In the genomic region with DNA sequence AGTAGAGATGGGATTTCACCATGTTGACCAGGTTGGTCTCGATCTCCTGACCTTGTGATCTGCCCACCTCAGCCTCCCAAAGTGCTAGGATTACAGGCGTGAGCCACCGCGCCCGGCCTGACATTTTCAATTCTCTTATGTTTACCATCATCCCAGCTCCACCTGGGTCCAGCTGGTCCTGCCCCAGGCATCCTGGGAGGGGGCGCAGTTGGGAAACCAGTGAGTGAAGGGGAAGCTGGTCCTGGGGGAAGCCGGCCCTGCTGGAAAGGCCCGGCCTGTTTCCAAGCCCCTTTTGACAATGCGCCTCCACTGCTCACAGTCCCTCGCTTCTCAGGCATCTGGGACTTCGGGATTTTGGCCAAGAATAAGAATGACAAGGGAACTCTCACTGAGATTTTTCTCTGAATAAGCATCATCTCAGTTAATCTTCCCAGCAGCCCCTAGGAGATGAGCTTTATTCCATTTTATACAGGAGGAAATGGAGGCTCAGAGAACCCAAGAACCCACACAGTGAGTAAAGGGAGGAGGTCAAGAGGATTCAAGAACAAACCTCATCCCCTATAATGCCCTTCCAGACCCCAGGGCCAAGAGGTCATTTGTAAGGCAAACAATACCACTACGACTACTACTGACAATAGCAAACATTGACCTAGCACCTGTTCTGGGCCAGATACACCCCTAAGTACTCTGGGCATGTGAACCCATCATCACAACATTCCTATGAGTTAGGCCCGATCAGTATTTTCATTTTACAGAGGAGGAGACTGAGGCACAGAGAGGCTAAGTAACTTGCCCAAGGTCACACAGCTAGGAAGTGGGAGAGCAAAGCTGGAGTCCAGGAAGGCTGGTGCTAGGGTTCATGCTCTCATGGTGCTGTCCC, we compare ENCODE assay signal across 1 cellular context.
TF ChIP-seq lines count a peak whose summit lies in the region.

No MANE protein-coding gene starts in this region.

TF ChIP-seq in HepG2, 621 proteins besides CTCF, POLR2A, EP300 and RAD21 (continued from another document and continues in another):
- TF ChIP-seq ZNF547 (CRISPR knock-in tag; IDR thresholded peaks at IDR 0.05): 0 out of 2 replicates have a peak, but pooled peaks have one; percentile 10
- no peak for TF ChIP-seq JARID2 (CRISPR knock-in tag; IDR thresholded peaks at IDR 0.05; ENCODE audit: insufficient replicate concordance)
- TF ChIP-seq NR2F6 (IDR thresholded peaks at IDR 0.05): peak; percentile 92
- TF ChIP-seq NR2F6 (CRISPR knock-in tag; IDR thresholded peaks at IDR 0.05): peak; percentile 89
- no peak for TF ChIP-seq SRY (CRISPR knock-in tag; IDR thresholded peaks at IDR 0.05)
- TF ChIP-seq STAT5B (CRISPR knock-in tag; IDR thresholded peaks at IDR 0.05): no peak
- no peak for TF ChIP-seq ZNF790 (CRISPR knock-in tag; IDR thresholded peaks at IDR 0.05; ENCODE audit: borderline replicate concordance)
- TF ChIP-seq NAIF1 (CRISPR knock-in tag; IDR thresholded peaks at IDR 0.05; ENCODE audit: borderline replicate concordance): no peak
- no peak for TF ChIP-seq HMG20B (CRISPR knock-in tag; conservative IDR thresholded peaks at IDR 0.05)
- no peak for TF ChIP-seq ZNF619 (CRISPR knock-in tag; IDR thresholded peaks at IDR 0.05)
- TF ChIP-seq RFX1 (IDR thresholded peaks at IDR 0.05): no peak
- TF ChIP-seq ZNF550 (CRISPR knock-in tag; IDR thresholded peaks at IDR 0.05; ENCODE audit: borderline replicate concordance): no peak
- no peak for TF ChIP-seq SOX6 (IDR thresholded peaks at IDR 0.05)
- peak; percentile 48; the same call in 1 of the 2 replicates for TF ChIP-seq SOX6 (CRISPR knock-in tag; IDR thresholded peaks at IDR 0.05)
- peak; percentile 57; the same call in 1 of the 2 replicates for TF ChIP-seq ZNF460 (CRISPR knock-in tag; IDR thresholded peaks at IDR 0.05; ENCODE audit: borderline replicate concordance)
- TF ChIP-seq, protein P1, sequence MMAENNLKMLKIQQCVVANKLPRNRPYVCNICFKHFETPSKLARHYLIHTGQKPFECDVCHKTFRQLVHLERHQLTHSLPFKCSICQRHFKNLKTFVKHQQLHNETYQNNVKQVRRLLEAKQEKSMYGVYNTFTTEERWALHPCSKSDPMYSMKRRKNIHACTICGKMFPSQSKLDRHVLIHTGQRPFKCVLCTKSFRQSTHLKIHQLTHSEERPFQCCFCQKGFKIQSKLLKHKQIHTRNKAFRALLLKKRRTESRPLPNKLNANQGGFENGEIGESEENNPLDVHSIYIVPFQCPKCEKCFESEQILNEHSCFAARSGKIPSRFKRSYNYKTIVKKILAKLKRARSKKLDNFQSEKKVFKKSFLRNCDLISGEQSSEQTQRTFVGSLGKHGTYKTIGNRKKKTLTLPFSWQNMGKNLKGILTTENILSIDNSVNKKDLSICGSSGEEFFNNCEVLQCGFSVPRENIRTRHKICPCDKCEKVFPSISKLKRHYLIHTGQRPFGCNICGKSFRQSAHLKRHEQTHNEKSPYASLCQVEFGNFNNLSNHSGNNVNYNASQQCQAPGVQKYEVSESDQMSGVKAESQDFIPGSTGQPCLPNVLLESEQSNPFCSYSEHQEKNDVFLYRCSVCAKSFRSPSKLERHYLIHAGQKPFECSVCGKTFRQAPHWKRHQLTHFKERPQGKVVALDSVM (CRISPR knock-in tag; IDR thresholded peaks at IDR 0.05): no peak
- no peak for TF ChIP-seq SNAPC2 (CRISPR knock-in tag; IDR thresholded peaks at IDR 0.05)
- TF ChIP-seq GATA4 (IDR thresholded peaks at IDR 0.05; ENCODE audit: borderline replicate concordance, low read depth): no peak
- no peak for TF ChIP-seq EEA1 (CRISPR knock-in tag; IDR thresholded peaks at IDR 0.05; ENCODE audit: borderline replicate concordance)
- no peak for TF ChIP-seq ZNF569 (CRISPR knock-in tag; IDR thresholded peaks at IDR 0.05; ENCODE audit: borderline replicate concordance)
- TF ChIP-seq, protein P2, sequence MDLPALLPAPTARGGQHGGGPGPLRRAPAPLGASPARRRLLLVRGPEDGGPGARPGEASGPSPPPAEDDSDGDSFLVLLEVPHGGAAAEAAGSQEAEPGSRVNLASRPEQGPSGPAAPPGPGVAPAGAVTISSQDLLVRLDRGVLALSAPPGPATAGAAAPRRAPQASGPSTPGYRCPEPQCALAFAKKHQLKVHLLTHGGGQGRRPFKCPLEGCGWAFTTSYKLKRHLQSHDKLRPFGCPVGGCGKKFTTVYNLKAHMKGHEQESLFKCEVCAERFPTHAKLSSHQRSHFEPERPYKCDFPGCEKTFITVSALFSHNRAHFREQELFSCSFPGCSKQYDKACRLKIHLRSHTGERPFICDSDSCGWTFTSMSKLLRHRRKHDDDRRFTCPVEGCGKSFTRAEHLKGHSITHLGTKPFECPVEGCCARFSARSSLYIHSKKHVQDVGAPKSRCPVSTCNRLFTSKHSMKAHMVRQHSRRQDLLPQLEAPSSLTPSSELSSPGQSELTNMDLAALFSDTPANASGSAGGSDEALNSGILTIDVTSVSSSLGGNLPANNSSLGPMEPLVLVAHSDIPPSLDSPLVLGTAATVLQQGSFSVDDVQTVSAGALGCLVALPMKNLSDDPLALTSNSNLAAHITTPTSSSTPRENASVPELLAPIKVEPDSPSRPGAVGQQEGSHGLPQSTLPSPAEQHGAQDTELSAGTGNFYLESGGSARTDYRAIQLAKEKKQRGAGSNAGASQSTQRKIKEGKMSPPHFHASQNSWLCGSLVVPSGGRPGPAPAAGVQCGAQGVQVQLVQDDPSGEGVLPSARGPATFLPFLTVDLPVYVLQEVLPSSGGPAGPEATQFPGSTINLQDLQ (CRISPR knock-in tag; IDR thresholded peaks at IDR 0.05): no peak
- TF ChIP-seq, protein P3, sequence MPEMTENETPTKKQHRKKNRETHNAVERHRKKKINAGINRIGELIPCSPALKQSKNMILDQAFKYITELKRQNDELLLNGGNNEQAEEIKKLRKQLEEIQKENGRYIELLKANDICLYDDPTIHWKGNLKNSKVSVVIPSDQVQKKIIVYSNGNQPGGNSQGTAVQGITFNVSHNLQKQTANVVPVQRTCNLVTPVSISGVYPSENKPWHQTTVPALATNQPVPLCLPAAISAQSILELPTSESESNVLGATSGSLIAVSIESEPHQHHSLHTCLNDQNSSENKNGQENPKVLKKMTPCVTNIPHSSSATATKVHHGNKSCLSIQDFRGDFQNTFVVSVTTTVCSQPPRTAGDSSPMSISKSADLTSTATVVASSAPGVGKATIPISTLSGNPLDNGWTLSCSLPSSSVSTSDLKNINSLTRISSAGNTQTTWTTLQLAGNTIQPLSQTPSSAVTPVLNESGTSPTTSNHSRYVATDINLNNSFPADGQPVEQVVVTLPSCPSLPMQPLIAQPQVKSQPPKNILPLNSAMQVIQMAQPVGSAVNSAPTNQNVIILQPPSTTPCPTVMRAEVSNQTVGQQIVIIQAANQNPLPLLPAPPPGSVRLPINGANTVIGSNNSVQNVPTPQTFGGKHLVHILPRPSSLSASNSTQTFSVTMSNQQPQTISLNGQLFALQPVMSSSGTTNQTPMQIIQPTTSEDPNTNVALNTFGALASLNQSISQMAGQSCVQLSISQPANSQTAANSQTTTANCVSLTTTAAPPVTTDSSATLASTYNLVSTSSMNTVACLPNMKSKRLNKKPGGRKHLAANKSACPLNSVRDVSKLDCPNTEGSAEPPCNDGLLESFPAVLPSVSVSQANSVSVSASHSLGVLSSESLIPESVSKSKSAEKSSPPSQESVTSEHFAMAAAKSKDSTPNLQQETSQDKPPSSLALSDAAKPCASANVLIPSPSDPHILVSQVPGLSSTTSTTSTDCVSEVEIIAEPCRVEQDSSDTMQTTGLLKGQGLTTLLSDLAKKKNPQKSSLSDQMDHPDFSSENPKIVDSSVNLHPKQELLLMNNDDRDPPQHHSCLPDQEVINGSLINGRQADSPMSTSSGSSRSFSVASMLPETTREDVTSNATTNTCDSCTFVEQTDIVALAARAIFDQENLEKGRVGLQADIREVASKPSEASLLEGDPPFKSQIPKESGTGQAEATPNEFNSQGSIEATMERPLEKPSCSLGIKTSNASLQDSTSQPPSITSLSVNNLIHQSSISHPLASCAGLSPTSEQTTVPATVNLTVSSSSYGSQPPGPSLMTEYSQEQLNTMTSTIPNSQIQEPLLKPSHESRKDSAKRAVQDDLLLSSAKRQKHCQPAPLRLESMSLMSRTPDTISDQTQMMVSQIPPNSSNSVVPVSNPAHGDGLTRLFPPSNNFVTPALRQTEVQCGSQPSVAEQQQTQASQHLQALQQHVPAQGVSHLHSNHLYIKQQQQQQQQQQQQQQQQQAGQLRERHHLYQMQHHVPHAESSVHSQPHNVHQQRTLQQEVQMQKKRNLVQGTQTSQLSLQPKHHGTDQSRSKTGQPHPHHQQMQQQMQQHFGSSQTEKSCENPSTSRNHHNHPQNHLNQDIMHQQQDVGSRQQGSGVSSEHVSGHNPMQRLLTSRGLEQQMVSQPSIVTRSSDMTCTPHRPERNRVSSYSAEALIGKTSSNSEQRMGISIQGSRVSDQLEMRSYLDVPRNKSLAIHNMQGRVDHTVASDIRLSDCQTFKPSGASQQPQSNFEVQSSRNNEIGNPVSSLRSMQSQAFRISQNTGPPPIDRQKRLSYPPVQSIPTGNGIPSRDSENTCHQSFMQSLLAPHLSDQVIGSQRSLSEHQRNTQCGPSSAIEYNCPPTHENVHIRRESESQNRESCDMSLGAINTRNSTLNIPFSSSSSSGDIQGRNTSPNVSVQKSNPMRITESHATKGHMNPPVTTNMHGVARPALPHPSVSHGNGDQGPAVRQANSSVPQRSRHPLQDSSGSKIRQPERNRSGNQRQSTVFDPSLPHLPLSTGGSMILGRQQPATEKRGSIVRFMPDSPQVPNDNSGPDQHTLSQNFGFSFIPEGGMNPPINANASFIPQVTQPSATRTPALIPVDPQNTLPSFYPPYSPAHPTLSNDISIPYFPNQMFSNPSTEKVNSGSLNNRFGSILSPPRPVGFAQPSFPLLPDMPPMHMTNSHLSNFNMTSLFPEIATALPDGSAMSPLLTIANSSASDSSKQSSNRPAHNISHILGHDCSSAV (CRISPR knock-in tag; IDR thresholded peaks at IDR 0.05; ENCODE audit: borderline replicate concordance): no peak
- no peak for TF ChIP-seq ZBTB1 (CRISPR knock-in tag; IDR thresholded peaks at IDR 0.05; ENCODE audit: borderline replicate concordance)
- no peak for TF ChIP-seq ARNT (IDR thresholded peaks at IDR 0.05)
- no peak for TF ChIP-seq ZNF557 (CRISPR knock-in tag; IDR thresholded peaks at IDR 0.05)
- TF ChIP-seq, protein P4, sequence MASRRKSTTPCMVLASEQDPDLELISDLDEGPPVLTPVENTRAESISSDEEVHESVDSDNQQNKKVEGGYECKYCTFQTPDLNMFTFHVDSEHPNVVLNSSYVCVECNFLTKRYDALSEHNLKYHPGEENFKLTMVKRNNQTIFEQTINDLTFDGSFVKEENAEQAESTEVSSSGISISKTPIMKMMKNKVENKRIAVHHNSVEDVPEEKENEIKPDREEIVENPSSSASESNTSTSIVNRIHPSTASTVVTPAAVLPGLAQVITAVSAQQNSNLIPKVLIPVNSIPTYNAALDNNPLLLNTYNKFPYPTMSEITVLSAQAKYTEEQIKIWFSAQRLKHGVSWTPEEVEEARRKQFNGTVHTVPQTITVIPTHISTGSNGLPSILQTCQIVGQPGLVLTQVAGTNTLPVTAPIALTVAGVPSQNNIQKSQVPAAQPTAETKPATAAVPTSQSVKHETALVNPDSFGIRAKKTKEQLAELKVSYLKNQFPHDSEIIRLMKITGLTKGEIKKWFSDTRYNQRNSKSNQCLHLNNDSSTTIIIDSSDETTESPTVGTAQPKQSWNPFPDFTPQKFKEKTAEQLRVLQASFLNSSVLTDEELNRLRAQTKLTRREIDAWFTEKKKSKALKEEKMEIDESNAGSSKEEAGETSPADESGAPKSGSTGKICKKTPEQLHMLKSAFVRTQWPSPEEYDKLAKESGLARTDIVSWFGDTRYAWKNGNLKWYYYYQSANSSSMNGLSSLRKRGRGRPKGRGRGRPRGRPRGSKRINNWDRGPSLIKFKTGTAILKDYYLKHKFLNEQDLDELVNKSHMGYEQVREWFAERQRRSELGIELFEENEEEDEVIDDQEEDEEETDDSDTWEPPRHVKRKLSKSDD (CRISPR knock-in tag; IDR thresholded peaks at IDR 0.05; ENCODE audit: low read depth): 0 out of 2 replicates have a peak, but pooled peaks have one; percentile 7
- no peak for TF ChIP-seq ZNF337 (CRISPR knock-in tag; IDR thresholded peaks at IDR 0.05; ENCODE audit: borderline replicate concordance, low read depth)
- TF ChIP-seq CAMTA2 (CRISPR knock-in tag; IDR thresholded peaks at IDR 0.05; ENCODE audit: borderline replicate concordance): no peak
- TF ChIP-seq HDAC6 (IDR thresholded peaks at IDR 0.05; ENCODE audit: low read depth, low read length): no peak
- no peak for TF ChIP-seq JUN (CRISPR knock-in tag; IDR thresholded peaks at IDR 0.05)
- no peak for TF ChIP-seq KAT7 (CRISPR knock-in tag; IDR thresholded peaks at IDR 0.05; ENCODE audit: borderline replicate concordance)
- TF ChIP-seq, protein P5, sequence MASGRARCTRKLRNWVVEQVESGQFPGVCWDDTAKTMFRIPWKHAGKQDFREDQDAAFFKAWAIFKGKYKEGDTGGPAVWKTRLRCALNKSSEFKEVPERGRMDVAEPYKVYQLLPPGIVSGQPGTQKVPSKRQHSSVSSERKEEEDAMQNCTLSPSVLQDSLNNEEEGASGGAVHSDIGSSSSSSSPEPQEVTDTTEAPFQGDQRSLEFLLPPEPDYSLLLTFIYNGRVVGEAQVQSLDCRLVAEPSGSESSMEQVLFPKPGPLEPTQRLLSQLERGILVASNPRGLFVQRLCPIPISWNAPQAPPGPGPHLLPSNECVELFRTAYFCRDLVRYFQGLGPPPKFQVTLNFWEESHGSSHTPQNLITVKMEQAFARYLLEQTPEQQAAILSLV (CRISPR knock-in tag; IDR thresholded peaks at IDR 0.05; ENCODE audit: borderline replicate concordance): no peak
- TF ChIP-seq, protein P6, sequence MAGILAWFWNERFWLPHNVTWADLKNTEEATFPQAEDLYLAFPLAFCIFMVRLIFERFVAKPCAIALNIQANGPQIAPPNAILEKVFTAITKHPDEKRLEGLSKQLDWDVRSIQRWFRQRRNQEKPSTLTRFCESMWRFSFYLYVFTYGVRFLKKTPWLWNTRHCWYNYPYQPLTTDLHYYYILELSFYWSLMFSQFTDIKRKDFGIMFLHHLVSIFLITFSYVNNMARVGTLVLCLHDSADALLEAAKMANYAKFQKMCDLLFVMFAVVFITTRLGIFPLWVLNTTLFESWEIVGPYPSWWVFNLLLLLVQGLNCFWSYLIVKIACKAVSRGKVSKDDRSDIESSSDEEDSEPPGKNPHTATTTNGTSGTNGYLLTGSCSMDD (CRISPR knock-in tag; IDR thresholded peaks at IDR 0.05): no peak
- no peak for TF ChIP-seq MXD4 (CRISPR knock-in tag; IDR thresholded peaks at IDR 0.05)
- TF ChIP-seq ZKSCAN5 (CRISPR knock-in tag; IDR thresholded peaks at IDR 0.05): 0 out of 2 replicates have a peak, but pooled peaks have one; percentile 6
- peak; percentile 51; the same call in 1 of the 2 replicates for TF ChIP-seq SOX13 (IDR thresholded peaks at IDR 0.05)
- peak in 1 of 2 experiments; percentile 68; a peak in 2 of 4 replicates for TF ChIP-seq SOX13 (CRISPR knock-in tag; conservative IDR thresholded peaks at IDR 0.05 in 1 of 2, IDR thresholded peaks at IDR 0.05 in 1 of 2)
- peak; percentile 72 for TF ChIP-seq SSRP1 (CRISPR knock-in tag; IDR thresholded peaks at IDR 0.05)
